2 cellular contexts compared by ENCODE assay signal in genomic region chr6:25714765-25715164, GRCh38.
A peak's percentile ranks its signal among the peaks of the same experiment; 100 is the strongest.
TF ChIP-seq lines count a peak whose summit lies in the region.

No MANE protein-coding gene starts in this region.

TF ChIP-seq in HepG2, 621 proteins besides CTCF, POLR2A, EP300 and RAD21 (continues in another document):
- TF ChIP-seq HNF4A (CRISPR knock-in tag; IDR thresholded peaks at IDR 0.05) = peak; percentile 43; the same call in 1 of the 2 replicates
- TF ChIP-seq SETDB1 (CRISPR knock-in tag; IDR thresholded peaks at IDR 0.05; ENCODE audit: borderline replicate concordance) = no peak
- peak; percentile 57; the same call in 1 of the 2 replicates for TF ChIP-seq MIXL1 (CRISPR knock-in tag; IDR thresholded peaks at IDR 0.05)
- TF ChIP-seq GMEB2 (CRISPR knock-in tag; IDR thresholded peaks at IDR 0.05; ENCODE audit: low read depth) = no peak
- no peak for TF ChIP-seq ZBTB38 (CRISPR knock-in tag; IDR thresholded peaks at IDR 0.05)
- TF ChIP-seq MTERF4 (CRISPR knock-in tag; IDR thresholded peaks at IDR 0.05) = no peak
- TF ChIP-seq SP2 (CRISPR knock-in tag; IDR thresholded peaks at IDR 0.05) = no peak
- no peak for TF ChIP-seq FOXP4 (CRISPR knock-in tag; IDR thresholded peaks at IDR 0.05)
- no peak for TF ChIP-seq KIAA2018 (CRISPR knock-in tag; IDR thresholded peaks at IDR 0.05; ENCODE audit: borderline replicate concordance)

TF ChIP-seq in endothelial cell of umbilical vein, 7 proteins besides CTCF, POLR2A, EP300 and RAD21:
- TF ChIP-seq EZH2 (IDR thresholded peaks at IDR 0.05; ENCODE audit: borderline replicate concordance, low read depth, low read length, severe bottlenecking) (no peak), MYC (IDR thresholded peaks at IDR 0.05; ENCODE audit: low read depth, low read length) (no peak), FOS (IDR thresholded peaks at IDR 0.05; ENCODE audit: borderline replicate concordance, insufficient read depth, low read length) (peak; percentile 85), JUN (IDR thresholded peaks at IDR 0.05; ENCODE audit: borderline replicate concordance, insufficient read depth, insufficient read length, low read depth) (peak; percentile 80), GATA2 (IDR thresholded peaks at IDR 0.05; ENCODE audit: insufficient read depth, insufficient read length, low read depth, low read length) (peak; percentile 61), POLR2AphosphoS5 (IDR thresholded peaks at IDR 0.05; ENCODE audit: insufficient read depth, low read depth, low read length) (peak; percentile 52)
- TF ChIP-seq, protein P1, sequence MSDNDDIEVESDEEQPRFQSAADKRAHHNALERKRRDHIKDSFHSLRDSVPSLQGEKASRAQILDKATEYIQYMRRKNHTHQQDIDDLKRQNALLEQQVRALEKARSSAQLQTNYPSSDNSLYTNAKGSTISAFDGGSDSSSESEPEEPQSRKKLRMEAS (IDR thresholded peaks at IDR 0.05; ENCODE audit: insufficient read depth, insufficient read length) = no peak
